In genomic region chr9:137660144-137660543, GRCh38 we compare ENCODE assay signal across 28 cellular contexts. TPM values are rescaled to one million over a fixed set of nuclear protein-coding genes. Genes with fewer than 3 reads are reported as not detected.
A peak's percentile ranks its signal among the peaks of the same experiment; 100 is the strongest.
DNase-seq lines count a peak whose midpoint lies in the region; ATAC-seq and TF ChIP-seq lines count a peak whose summit lies in the region.
"Had no signal": no experiment of that assay in that cellular context is flagged by ENCODE, and none has a peak within 500 bp of the region (broad histone marks: within the 10 kb centered on the region; RNA-seq: fewer than 3 reads in every experiment).

No MANE protein-coding gene starts in this region.

- no peak overlapping the region for H3K23ac ChIP-seq in H9 (ENCODE audit: insufficient read length, low read depth, low read length)

- H2AFZ ChIP-seq in H9 (ENCODE audit: low read length), result no peak overlapping the region

- no peak overlapping the region for H4K5ac ChIP-seq in H9 (ENCODE audit: insufficient read length, low read depth, low read length)

- H2BK20ac ChIP-seq in H9 (ENCODE audit: low read depth, low read length, poor library complexity, severe bottlenecking), result no peak overlapping the region

- WGBS in H9 (ENCODE audit: extremely low coverage, insufficient read length, low lambda C conversion rate), result no CpG with 5 or more reads among the region's 4 CpGs

- H3K9ac ChIP-seq in H9 (ENCODE audit: extremely low read depth, insufficient read length, low read length), result no peak overlapping the region

- H3K4me3 Mint-ChIP-seq in H9 (no peak overlapping the region), mesothelial cell of epicardium (no peak overlapping the region)
- H3K4me3 Mint-ChIP-seq in activated T-helper 17 cell treated with anti-CD3 and anti-CD28 coated beads, Interleukin-2, amount 50 U/mL, for 72 hours, result no peak overlapping the region
- H3K4me3 Mint-ChIP-seq: activated naive CD4-positive, alpha-beta T cell treated with anti-CD3 and anti-CD28 coated beads for 36 hours; B cell; brain; memory B cell had no signal

- H4K20me1 ChIP-seq in H9 (ENCODE audit: control insufficient read depth, insufficient read depth, insufficient read length), result no peaks in the 10 kb centered on the region

- no peak overlapping the region for H2BK120ac ChIP-seq in H9 (ENCODE audit: low read depth, low read length, poor library complexity, severe bottlenecking)

- H2BK12ac ChIP-seq in H9 (ENCODE audit: insufficient read length, low read depth, low read length), result no peak overlapping the region

- H2AK5ac ChIP-seq in H9 (ENCODE audit: insufficient read length, low read length), result no peak overlapping the region

- no peak overlapping the region for H3K18ac ChIP-seq in H9 (ENCODE audit: insufficient read length, low read depth, low read length)

- H2BK15ac ChIP-seq in H9 (ENCODE audit: low read depth, low read length), result no peak overlapping the region

- no peaks in the 10 kb centered on the region for H3K23me2 ChIP-seq in H9 (ENCODE audit: insufficient read length, low read depth, low read length, poor library complexity, severe bottlenecking)

- no peak overlapping the region for H2BK5ac ChIP-seq in H9 (ENCODE audit: insufficient read length, low read length)

- no peak for ATAC-seq in activated T-helper 17 cell treated with anti-CD3 and anti-CD28 coated beads, Interleukin-2, amount 50 U/mL, for 72 hours (replicated peaks)
- ATAC-seq: activated CD4-positive, CD25-positive, alpha-beta regulatory T cell treated with anti-CD3 and anti-CD28 coated beads, Interleukin-2, amount 50 U/mL, for 24 hours; HCT116; left lobe of liver had no signal

- no peaks in the 10 kb centered on the region for H3K27me3 ChIP-seq in H9 (ENCODE audit: insufficient read depth, low read length)
- H3K27me3 ChIP-seq: dorsolateral prefrontal cortex, esophagus muscularis mucosa, spleen, tibial nerve had no signal

- H3K27ac Mint-ChIP-seq in H9 (peak overlapping the region in 2 of 3 experiments; percentile 34 to 62; a peak in 3 of 7 replicates), mesothelial cell of epicardium (peak overlapping the region; percentile 17)
- peak overlapping the region; percentile 50 for H3K27ac Mint-ChIP-seq in activated T-helper 17 cell treated with anti-CD3 and anti-CD28 coated beads, Interleukin-2, amount 50 U/mL, for 72 hours
- H3K27ac Mint-ChIP-seq: activated naive CD4-positive, alpha-beta T cell treated with anti-CD3 and anti-CD28 coated beads for 36 hours; B cell; memory B cell had no signal

- H3K4ac ChIP-seq in H9 (ENCODE audit: low read depth, low read length), result no peak overlapping the region

- H3K27me3 Mint-ChIP-seq in H9 (ENCODE audit: low read depth) (no peaks in the 10 kb centered on the region), mesothelial cell of epicardium (ENCODE audit: low read depth) (no peaks in the 10 kb centered on the region)
- H3K27me3 Mint-ChIP-seq in activated T-helper 17 cell treated with anti-CD3 and anti-CD28 coated beads, Interleukin-2, amount 50 U/mL, for 72 hours, result no peaks in the 10 kb centered on the region
- H3K27me3 Mint-ChIP-seq: B cell, memory B cell had no signal

- H3K36me3 Mint-ChIP-seq in H9 (ENCODE audit: insufficient read depth in 1 of 3, low read depth in 3 of 3), result peaks cover 0 to 8% (median 3%) of the 10 kb centered on the region in 3 experiments; a peak in 2 of 7 replicates
- H3K36me3 Mint-ChIP-seq in activated T-helper 17 cell treated with anti-CD3 and anti-CD28 coated beads, Interleukin-2, amount 50 U/mL, for 72 hours (ENCODE audit: low read depth), result peaks cover 32% of the 10 kb centered on the region
- H3K36me3 Mint-ChIP-seq in mesothelial cell of epicardium, result no peaks in the 10 kb centered on the region

- peak; percentile 12 for DNase-seq in CD1c-positive myeloid dendritic cell (ENCODE audit: extremely low spot score)
- DNase-seq in H9, result no peak
- DNase-seq in mesothelial cell of epicardium (ENCODE audit: low spot score in 2 of 2, unreplicated experiment in 2 of 2), result no peak
- no peak for DNase-seq in NOMO-1 (lab: John Stamatoyannopoulos, UW; ENCODE audit: unreplicated experiment in 2 of 2)
- DNase-seq in NCI-H446 treated with DMSO at 0.1 percent for 48 hours (lab: John Stamatoyannopoulos, UW), result no peak
- DNase-seq in hypothalamus (lab: John Stamatoyannopoulos, UW), result no peak
- DNase-seq in LoVo (ENCODE audit: low spot score), result no peak
- DNase-seq: activated CD4-positive, alpha-beta T cell treated with anti-CD3 and anti-CD28 coated beads, Interleukin-2, amount 50 U/mL, for 4 hours; activated naive CD4-positive, alpha-beta T cell treated with anti-CD3 and anti-CD28 coated beads for 36 hours; amniotic stem cell; cerebellar nuclear complex; COR-L47; dorsolateral prefrontal cortex; IMR-90; NCI-H1092 treated with DMSO at 0.1 percent for 48 hours; NCI-H187; right cardiac atrium; stimulated activated CD4-positive, alpha-beta T cell treated with anti-CD3 and anti-CD28 coated beads, Interleukin-2, amount 100 ng/mL, for 48 hours had no signal

- H4K8ac ChIP-seq in H9 (replicated peaks; ENCODE audit: insufficient read length, low read depth, low read length), result no peak overlapping the region

- no peak overlapping the region for H3K27ac ChIP-seq in H9 (ENCODE audit: insufficient read length, low read depth, low read length)
- H3K27ac ChIP-seq: esophagus muscularis mucosa, spleen, tibial nerve had no signal

- no peaks in the 10 kb centered on the region for H3K79me1 ChIP-seq in H9 (ENCODE audit: insufficient read depth, low read depth, low read length, poor library complexity, severe bottlenecking)

- H3K4me1 ChIP-seq in H9 (ENCODE audit: insufficient read depth, low read length), result peaks cover 5% of the 10 kb centered on the region; the same call in 1 of the 2 replicates

- H3K4me1 Mint-ChIP-seq in H9, result peaks cover 31 to 38% of the 10 kb centered on the region in 2 experiments
- H3K4me1 Mint-ChIP-seq in activated T-helper 17 cell treated with anti-CD3 and anti-CD28 coated beads, Interleukin-2, amount 50 U/mL, for 72 hours, result peaks cover 19% of the 10 kb centered on the region
- peaks cover 10% of the 10 kb centered on the region for H3K4me1 Mint-ChIP-seq in mesothelial cell of epicardium

- TF ChIP-seq CTCF in H9 (conservative IDR thresholded peaks at IDR 0.05) (no peak), mesothelial cell of epicardium (IDR thresholded peaks at IDR 0.05; ENCODE audit: unreplicated experiment) (no peak)

- H3K9me3 Mint-ChIP-seq in H9 (no peaks in the 10 kb centered on the region), mesothelial cell of epicardium (no peaks in the 10 kb centered on the region)
- H3K9me3 Mint-ChIP-seq in activated T-helper 17 cell treated with anti-CD3 and anti-CD28 coated beads, Interleukin-2, amount 50 U/mL, for 72 hours, result no peaks in the 10 kb centered on the region
- H3K9me3 Mint-ChIP-seq: activated naive CD4-positive, alpha-beta T cell treated with anti-CD3 and anti-CD28 coated beads for 36 hours; brain; memory B cell had no signal

- H3K4me2 ChIP-seq in H9 (ENCODE audit: insufficient read depth, insufficient read length, low read length), result no peak overlapping the region

- H3K56ac ChIP-seq in H9 (ENCODE audit: insufficient read length, low read depth, low read length), result no peak overlapping the region

- H4K91ac ChIP-seq in H9 (ENCODE audit: insufficient read length, low read depth, low read length), result no peak overlapping the region

- no peak overlapping the region for H3K14ac ChIP-seq in H9 (ENCODE audit: insufficient read depth, low read length)

- H3T11ph ChIP-seq in H9 (ENCODE audit: low read length), result no peak overlapping the region

- no peaks in the 10 kb centered on the region for H3K9me3 ChIP-seq in H9 (ENCODE audit: control insufficient read depth, low read depth, low read length)
- H3K9me3 ChIP-seq: esophagus muscularis mucosa, spleen, tibial nerve had no signal

- H3K79me2 ChIP-seq in H9 (ENCODE audit: insufficient read depth, low read length), result peaks cover 24% of the 10 kb centered on the region; the same call in 1 of the 2 replicates

RNA-seq across cellular contexts. Expression of gene EHMT1, which starts 41.3 kb away (rescaled TPM):
- total RNA-seq in H9 (2021) (112 and 121 TPM in 2 replicates), mesothelial cell of epicardium (133 to 147 TPM (median 136 TPM) in 3 replicates)
- 10 to 100 TPM; 77.2 to 77.8 TPM for total RNA-seq in activated T-helper 17 cell treated with anti-CD3 and anti-CD28 coated beads, Interleukin-2, amount 50 U/mL, for 72 hours

RNA-seq across cellular contexts. Expression of gene ARRDC1, which starts 54.7 kb away (rescaled TPM):
- 26.4 and 34.4 TPM in 2 replicates for total RNA-seq in H9 (2021)
- total RNA-seq in activated T-helper 17 cell treated with anti-CD3 and anti-CD28 coated beads, Interleukin-2, amount 50 U/mL, for 72 hours, result 10 to 100 TPM; 39.0 to 43.0 TPM
- 36.5 to 40.5 TPM (median 39.1 TPM) in 3 replicates for total RNA-seq in mesothelial cell of epicardium
